In the genomic region with DNA sequence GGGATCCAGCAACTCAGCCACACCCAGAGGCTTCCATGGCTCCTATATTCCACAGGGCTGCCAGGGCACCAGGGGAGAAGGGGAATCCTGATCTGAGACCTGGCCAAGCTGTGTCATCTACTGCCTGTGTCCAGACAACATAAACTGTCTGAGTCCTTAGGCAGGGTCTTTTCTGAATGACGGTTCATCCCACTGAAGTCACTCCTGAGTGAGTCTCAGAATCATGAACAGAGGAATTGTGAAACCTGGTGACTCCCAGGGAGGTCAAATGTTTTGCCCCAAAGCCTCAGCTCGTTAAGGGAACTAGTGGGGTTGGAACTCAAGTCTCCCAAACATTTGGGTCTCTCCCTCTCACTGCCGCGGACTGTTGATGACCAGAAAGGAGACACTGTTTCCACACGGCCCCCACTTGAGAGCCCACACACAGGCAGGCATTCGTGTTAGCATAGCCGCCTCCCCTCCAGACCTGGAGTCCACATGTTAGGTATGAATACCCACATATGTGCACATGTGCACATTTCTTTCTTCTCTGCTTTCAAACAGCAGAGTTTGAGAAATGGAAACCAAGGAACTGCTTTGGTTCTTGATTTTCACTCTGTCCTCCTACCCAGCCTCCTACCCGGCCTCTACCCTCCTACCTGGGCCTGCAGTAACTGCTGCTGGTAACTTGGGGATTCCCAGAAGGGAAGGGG, we compare ENCODE assay signal across 27 cellular contexts.
A peak's percentile ranks its signal among the peaks of the same experiment; 100 is the strongest.
DNase-seq lines count a peak whose midpoint lies in the region; FAIRE-seq and TF ChIP-seq lines count a peak whose summit lies in the region.
"Had no signal": no experiment of that assay in that cellular context is flagged by ENCODE, and none has a peak within 500 bp of the region (broad histone marks: within the 10 kb centered on the region; RNA-seq: fewer than 3 reads in every experiment).

No MANE protein-coding gene starts in this region.

- no peak for TF ChIP-seq CTCF in transverse colon (IDR thresholded peaks at IDR 0.05)

- no peak overlapping the region for H3K23ac ChIP-seq in trophoblast cell (ENCODE audit: low read length)

- H2BK12ac ChIP-seq in trophoblast cell (ENCODE audit: low read length) = peak overlapping the region; percentile 59

- FAIRE-seq in GM12892 (lab: Jason Lieb, UNC) = peak; percentile 70
- FAIRE-seq: G401.6 had no signal

- H3K9ac ChIP-seq in trophoblast cell (ENCODE audit: low read length) = no peak overlapping the region

- intact Hi-C loops in transverse colon (cut with DNase I; ENCODE audit: low total_unique reads) = no loop called here

- H2BK120ac ChIP-seq in trophoblast cell (ENCODE audit: insufficient read depth, low read length, poor library complexity) = no peak overlapping the region

- H3K27ac ChIP-seq in trophoblast cell (ENCODE audit: low read depth, low read length) (no peak overlapping the region), transverse colon (no peak overlapping the region)
- H3K27ac ChIP-seq: 22Rv1, HL-60, RWPE1 had no signal

- TF ChIP-seq EP300 in transverse colon (IDR thresholded peaks at IDR 0.05; ENCODE audit: low read depth) = no peak

- no peak overlapping the region for H2AFZ ChIP-seq in trophoblast cell (ENCODE audit: insufficient read depth, low read length, poor library complexity)

- H3K9me3 ChIP-seq in trophoblast cell (ENCODE audit: insufficient read depth, low read depth, low read length) (no peaks in the 10 kb centered on the region), transverse colon (no peaks in the 10 kb centered on the region)
- H3K9me3 ChIP-seq: MG63 had no signal

- H2AK5ac ChIP-seq in trophoblast cell (ENCODE audit: low read length) = no peak overlapping the region

- peak overlapping the region; percentile 4 for H2BK5ac ChIP-seq in trophoblast cell (ENCODE audit: low read depth, low read length, poor library complexity)

- no peak overlapping the region for H3K4ac ChIP-seq in trophoblast cell (ENCODE audit: low read depth, low read length)

- no peak for TF ChIP-seq POLR2A in GM12892 (IDR thresholded peaks at IDR 0.05; ENCODE audit: low read depth, low read length)
- TF ChIP-seq POLR2A in transverse colon (IDR thresholded peaks at IDR 0.05) = no peak

- H3K4me2 ChIP-seq in trophoblast cell (ENCODE audit: low read length) = no peak overlapping the region

- WGBS in trophoblast cell (ENCODE audit: extremely low coverage, insufficient coverage, insufficient read length) = no CpG with 5 or more reads among the region's 8 CpGs
- WGBS in transverse colon (ENCODE audit: low coverage in 1 of 2), 2 donors = 77 to 100% methylated on average over 3 to 8 of the region's 8 CpGs

- no peak overlapping the region for H3K4me3 ChIP-seq in trophoblast cell (ENCODE audit: low read depth, low read length)
- no peak overlapping the region for H3K4me3 ChIP-seq in transverse colon
- H3K4me3 ChIP-seq: MG63 had no signal

- H3K79me1 ChIP-seq in trophoblast cell (ENCODE audit: low read length) = peaks cover 18% of the 10 kb centered on the region

- H3K36me3 ChIP-seq in trophoblast cell (ENCODE audit: control insufficient read depth in 1 of 2, insufficient read depth in 2 of 2, low read length in 2 of 2) (no peaks in the 10 kb centered on the region), transverse colon (no peaks in the 10 kb centered on the region)
- H3K36me3 ChIP-seq: MG63 had no signal

- peak overlapping the region; percentile 53 for H4K91ac ChIP-seq in trophoblast cell (ENCODE audit: low read depth, low read length)

- H3K18ac ChIP-seq in trophoblast cell (ENCODE audit: low read length) = peak overlapping the region; percentile 73

- H4K8ac ChIP-seq in trophoblast cell (ENCODE audit: low read depth, low read length) = no peak overlapping the region

- H3K4me1 ChIP-seq in trophoblast cell (ENCODE audit: control insufficient read depth in 1 of 2, insufficient read depth in 2 of 2, low read length in 2 of 2) (peaks cover 33 to 36% of the 10 kb centered on the region in 2 experiments), transverse colon (peaks cover 0 to 8% (median 3%) of the 10 kb centered on the region in 4 donors)

- no peak overlapping the region for H4K12ac ChIP-seq in trophoblast cell (ENCODE audit: low read depth, low read length)

- peak; percentile 53 for DNase-seq in activated effector memory CD4-positive, alpha-beta T cell treated with anti-CD3 and anti-CD28 coated beads, Interleukin-2, amount 50 U/mL, for 16 hours
- DNase-seq in activated effector memory CD4-positive, alpha-beta T cell treated with Interleukin-2 at 50 U/mL for 16 hours = no peak
- DNase-seq in GM12892 (ENCODE audit: insufficient read length) (no peak), amniotic epithelial cell (ENCODE audit: low read depth) (peak; percentile 12), trophoblast cell (peak; percentile 44 to 54), transverse colon (no peak), cortex of kidney (lab: John Stamatoyannopoulos, UW) (no peak)
- DNase-seq in activated CD4-positive, alpha-beta T cell treated with anti-CD3 and anti-CD28 coated beads, Interleukin-2, amount 50 U/mL, for 1 hour = no peak
- DNase-seq: AML-193; CD4-positive, CD25-positive, alpha-beta regulatory T cell; COR-L47; DMS 273 treated with DMSO at 0.1 percent for 48 hours; DND-41; H7; Kasumi-1; MG63; NCI-H1048; NCI-H1436; NCI-H1930; NCI-H226; NCI-H524; NCI-H82; SIG-M5 had no signal

- H3K27me3 ChIP-seq in trophoblast cell (ENCODE audit: insufficient read depth, low read length) (no peaks in the 10 kb centered on the region), transverse colon (no peaks in the 10 kb centered on the region)
- H3K27me3 ChIP-seq: MG63 had no signal

- H3K79me2 ChIP-seq in trophoblast cell (ENCODE audit: control insufficient read depth, insufficient read depth, low read length, poor library complexity) = peaks cover 2% of the 10 kb centered on the region

- in situ Hi-C loops in transverse colon (cut with MboI; ENCODE audit: low pct_ligation_motif_present in 1 of 4, low pct_unique_long_range_greater_than_20kb in 1 of 4, low sequenced_read_pairs in 3 of 4) = no loop called here

- H3K14ac ChIP-seq in trophoblast cell (ENCODE audit: low read length) = peak overlapping the region; percentile 73

Comparison
In these comparisons a context has a peak if more than half of its experiments do, and no peak if none do; other contexts are left out.
1. DNase-seq: peak in activated effector memory CD4-positive, alpha-beta T cell treated with anti-CD3 and anti-CD28 coated beads, Interleukin-2, amount 50 U/mL, for 16 hours (single experiment), amniotic epithelial cell (single experiment) and trophoblast cell (2 of 2); none in activated effector memory CD4-positive, alpha-beta T cell treated with Interleukin-2 at 50 U/mL for 16 hours (single experiment), GM12892 (single experiment), transverse colon (single experiment), cortex of kidney (single experiment) and activated CD4-positive, alpha-beta T cell treated with anti-CD3 and anti-CD28 coated beads, Interleukin-2, amount 50 U/mL, for 1 hour (single experiment).